Comparison of ENCODE assay signal across 24 cellular contexts in genomic region chr22:49780992-49781782, GRCh38. TPM values are rescaled to one million over a fixed set of nuclear protein-coding genes. Genes with fewer than 3 reads are reported as not detected.
DNase-seq lines count a peak whose midpoint lies in the region; ATAC-seq and TF ChIP-seq lines count a peak whose summit lies in the region.
"Had no signal": no experiment of that assay in that cellular context is flagged by ENCODE, and none has a peak within 500 bp of the region (broad histone marks: within the 10 kb centered on the region; RNA-seq: fewer than 3 reads in every experiment).

No MANE protein-coding gene starts in this region.

- H3K27me3 ChIP-seq in mesenchymal stem cell (ENCODE audit: control insufficient read depth in 1 of 2, insufficient read depth in 1 of 2, low read length in 2 of 2) (no peaks in the 10 kb centered on the region), esophagus muscularis mucosa (no peaks in the 10 kb centered on the region)
- H3K27me3 ChIP-seq: adrenal gland, SJSA1, transverse colon had no signal

- no peak overlapping the region for H3K4me2 ChIP-seq in mesenchymal stem cell (ENCODE audit: low read length, poor library complexity, severe bottlenecking)

- no peak overlapping the region for H4K91ac ChIP-seq in mesenchymal stem cell (ENCODE audit: low read length)

- no peaks in the 10 kb centered on the region for H3K9me3 Mint-ChIP-seq in natural killer cell treated with Interleukin-12 subunit alpha and Interleukin-12 subunit beta and Interleukin-15 and Interleukin-18, amount 100 ng/mL, for 72 hours
- no peaks in the 10 kb centered on the region for H3K9me3 Mint-ChIP-seq in natural killer cell
- no peaks in the 10 kb centered on the region for H3K9me3 Mint-ChIP-seq in activated CD4-positive, alpha-beta memory T cell treated with anti-CD3 and anti-CD28 coated beads for 36 hours
- H3K9me3 Mint-ChIP-seq: activated B cell treated with CpG ODN at 0.5 μM for 24 hours; activated T-helper 2 cell treated with anti-CD3 and anti-CD28 coated beads, Interferon-gamma antibody, Interleukin-2, Interleukin-4, amounts not matched to agents 10 μg/mL and 5 μg/mL and 100 μg/mL, durations not matched to agents 14 hours and 24 hours and 36 hours; nephron; stimulated activated naive CD8-positive, alpha-beta T cell treated with anti-CD3 and anti-CD28 coated beads, Interleukin-15, amount 100 ng/mL, for 72 hours had no signal

- H3K9ac ChIP-seq in mesenchymal stem cell (ENCODE audit: low read length): no peak overlapping the region

- H3K4me3 ChIP-seq in mesenchymal stem cell (ENCODE audit: insufficient read depth in 1 of 2, low read depth in 1 of 2, low read length in 2 of 2): no peak overlapping the region
- H3K4me3 ChIP-seq in esophagus muscularis mucosa: no peak overlapping the region
- H3K4me3 ChIP-seq: adrenal gland, SJSA1, transverse colon had no signal

- no peaks in the 10 kb centered on the region for H3K9me3 ChIP-seq in mesenchymal stem cell (ENCODE audit: control insufficient read depth, low read length)
- no peaks in the 10 kb centered on the region for H3K9me3 ChIP-seq in esophagus muscularis mucosa
- H3K9me3 ChIP-seq: adrenal gland, SJSA1, transverse colon had no signal

- WGBS in mesenchymal stem cell: 98% methylated on average over 29 of the region's 29 CpGs
- 89% methylated on average over 26 of the region's 29 CpGs for WGBS in esophagus muscularis mucosa

- H2BK120ac ChIP-seq in mesenchymal stem cell (ENCODE audit: low read depth, low read length): no peak overlapping the region

- H2AFZ ChIP-seq in mesenchymal stem cell (ENCODE audit: low read depth, low read length): no peak overlapping the region

- DNase-seq in natural killer cell treated with Interleukin-12 subunit alpha and Interleukin-12 subunit beta and Interleukin-15 and Interleukin-18, amount 100 ng/mL, for 72 hours (ENCODE audit: low spot score): peak; percentile 37
- DNase-seq in natural killer cell (no peak), mesenchymal stem cell (no peak), esophagus muscularis mucosa (ENCODE audit: extremely low spot score) (no peak), nucleus accumbens (lab: John Stamatoyannopoulos, UW) (no peak)
- no peak for DNase-seq in activated CD4-positive, alpha-beta memory T cell treated with anti-CD3 and anti-CD28 coated beads for 36 hours
- no peak for DNase-seq in central memory CD4-positive, alpha-beta T cell
- DNase-seq: activated B cell treated with CpG ODN at 0.5 μM for 24 hours; DMS79 treated with DMSO at 0.1 percent for 48 hours; erythroblast; GOT3; KBM-7; kidney glomerular epithelial cell; NCI-H1930; NCI-H226; NCI-H82; OCI-M1; stimulated activated CD4-positive, alpha-beta T cell treated with anti-CD3 and anti-CD28 coated beads, Interleukin-4, amount 100 ng/mL, for 1 hour; stimulated activated naive CD8-positive, alpha-beta T cell treated with anti-CD3 and anti-CD28 coated beads, Interleukin-15, amount 100 ng/mL, for 72 hours; transverse colon had no signal

- peak overlapping the region in 1 of 2 donors; percentile 23 for H3K27ac Mint-ChIP-seq in natural killer cell treated with Interleukin-12 subunit alpha and Interleukin-12 subunit beta and Interleukin-15 and Interleukin-18, amount 100 ng/mL, for 72 hours
- H3K27ac Mint-ChIP-seq in natural killer cell: no peak overlapping the region
- H3K27ac Mint-ChIP-seq in activated CD4-positive, alpha-beta memory T cell treated with anti-CD3 and anti-CD28 coated beads for 36 hours: peak overlapping the region; percentile 45
- H3K27ac Mint-ChIP-seq: activated B cell treated with CpG ODN at 0.5 μM for 24 hours; activated T-helper 2 cell treated with anti-CD3 and anti-CD28 coated beads, Interferon-gamma antibody, Interleukin-2, Interleukin-4, amounts not matched to agents 10 μg/mL and 5 μg/mL and 100 μg/mL, durations not matched to agents 14 hours and 24 hours and 36 hours had no signal

- H3K18ac ChIP-seq in mesenchymal stem cell (ENCODE audit: low read depth in 1 of 2, low read length in 2 of 2): no peak overlapping the region

- H2AK5ac ChIP-seq in mesenchymal stem cell (ENCODE audit: low read length, severe bottlenecking): no peak overlapping the region

- H3K36me3 Mint-ChIP-seq in natural killer cell treated with Interleukin-12 subunit alpha and Interleukin-12 subunit beta and Interleukin-15 and Interleukin-18, amount 100 ng/mL, for 72 hours: peaks cover 5% of the 10 kb centered on the region
- H3K36me3 Mint-ChIP-seq in natural killer cell: no peaks in the 10 kb centered on the region
- peaks cover 7% of the 10 kb centered on the region for H3K36me3 Mint-ChIP-seq in activated CD4-positive, alpha-beta memory T cell treated with anti-CD3 and anti-CD28 coated beads for 36 hours

- no peak for TF ChIP-seq CTCF in natural killer cell (IDR thresholded peaks at IDR 0.05)
- no peak for TF ChIP-seq CTCF in esophagus muscularis mucosa (IDR thresholded peaks at IDR 0.05)

- H3K14ac ChIP-seq in mesenchymal stem cell (ENCODE audit: low read length in 2 of 2): no peak overlapping the region

- no peaks in the 10 kb centered on the region for H3K27me3 Mint-ChIP-seq in natural killer cell treated with Interleukin-12 subunit alpha and Interleukin-12 subunit beta and Interleukin-15 and Interleukin-18, amount 100 ng/mL, for 72 hours
- no peaks in the 10 kb centered on the region for H3K27me3 Mint-ChIP-seq in natural killer cell (ENCODE audit: low read depth in 2 of 2)
- no peaks in the 10 kb centered on the region for H3K27me3 Mint-ChIP-seq in activated CD4-positive, alpha-beta memory T cell treated with anti-CD3 and anti-CD28 coated beads for 36 hours
- H3K27me3 Mint-ChIP-seq: activated B cell treated with CpG ODN at 0.5 μM for 24 hours; stimulated activated naive CD8-positive, alpha-beta T cell treated with anti-CD3 and anti-CD28 coated beads, Interleukin-15, amount 100 ng/mL, for 72 hours had no signal

- H2BK15ac ChIP-seq in mesenchymal stem cell (ENCODE audit: low read depth, poor library complexity, severe bottlenecking): no peak overlapping the region

- H3K23ac ChIP-seq in mesenchymal stem cell (ENCODE audit: low read length in 2 of 2): no peak overlapping the region

- no peak for TF ChIP-seq POLR2A in esophagus muscularis mucosa (IDR thresholded peaks at IDR 0.05; ENCODE audit: low read depth)

- H2BK5ac ChIP-seq in mesenchymal stem cell (ENCODE audit: low read depth, low read length, poor library complexity, severe bottlenecking): no peak overlapping the region

- H3K36me3 ChIP-seq in mesenchymal stem cell (ENCODE audit: control insufficient read depth in 1 of 2, insufficient read depth in 2 of 2, low read depth in 1 of 2, low read length in 2 of 2) (peaks cover 46 to 84% of the 10 kb centered on the region in 2 experiments), esophagus muscularis mucosa (peaks cover 27 to 91% (median 66%) of the 10 kb centered on the region in 4 donors)

- POLR2A ChIA-PET in activated CD4-positive, alpha-beta memory T cell treated with anti-CD3 and anti-CD28 coated beads for 36 hours (lab: Charles Lee): no interaction called here

- CTCF ChIA-PET in activated CD4-positive, alpha-beta memory T cell treated with anti-CD3 and anti-CD28 coated beads for 36 hours (lab: Charles Lee): no interaction called here

- intact Hi-C loops in natural killer cell (cut with micrococcal nuclease) (no loop called here), esophagus muscularis mucosa (cut with DNase I) (no loop called here)
- intact Hi-C loops in activated CD4-positive, alpha-beta memory T cell treated with anti-CD3 and anti-CD28 coated beads for 36 hours (cut with micrococcal nuclease): no loop called here

- peaks cover 6 to 14% of the 10 kb centered on the region in 2 donors for H3K4me1 Mint-ChIP-seq in natural killer cell treated with Interleukin-12 subunit alpha and Interleukin-12 subunit beta and Interleukin-15 and Interleukin-18, amount 100 ng/mL, for 72 hours (ENCODE audit: low read depth in 2 of 2)
- H3K4me1 Mint-ChIP-seq in natural killer cell: peaks cover 5 to 13% of the 10 kb centered on the region in 2 donors
- peaks cover 9% of the 10 kb centered on the region for H3K4me1 Mint-ChIP-seq in activated CD4-positive, alpha-beta memory T cell treated with anti-CD3 and anti-CD28 coated beads for 36 hours (ENCODE audit: low read depth)
- H3K4me1 Mint-ChIP-seq: activated B cell treated with CpG ODN at 0.5 μM for 24 hours had no signal

- TF ChIP-seq EP300 in esophagus muscularis mucosa (IDR thresholded peaks at IDR 0.05): no peak

- H2BK12ac ChIP-seq in mesenchymal stem cell (ENCODE audit: low read length in 2 of 2): no peak overlapping the region

- H3K27ac ChIP-seq in mesenchymal stem cell (ENCODE audit: low read length, poor library complexity, severe bottlenecking) (no peak overlapping the region), esophagus muscularis mucosa (replicated peaks in 1 of 4) (no peak overlapping the region)
- H3K27ac ChIP-seq: SJSA1, transverse colon had no signal

- no peak overlapping the region for H3K4ac ChIP-seq in mesenchymal stem cell (ENCODE audit: low read depth in 1 of 2, low read length in 2 of 2)

- ATAC-seq in natural killer cell treated with Interleukin-12 subunit alpha and Interleukin-12 subunit beta and Interleukin-15 and Interleukin-18, amount 100 ng/mL, for 72 hours: no peak
- no peak for ATAC-seq in natural killer cell
- ATAC-seq: stimulated activated naive CD8-positive, alpha-beta T cell treated with anti-CD3 and anti-CD28 coated beads, Interleukin-15, amount 100 ng/mL, for 72 hours had no signal

- no peak overlapping the region for H3K4me3 Mint-ChIP-seq in natural killer cell treated with Interleukin-12 subunit alpha and Interleukin-12 subunit beta and Interleukin-15 and Interleukin-18, amount 100 ng/mL, for 72 hours
- H3K4me3 Mint-ChIP-seq in natural killer cell: no peak overlapping the region
- H3K4me3 Mint-ChIP-seq in activated CD4-positive, alpha-beta memory T cell treated with anti-CD3 and anti-CD28 coated beads for 36 hours: no peak overlapping the region
- H3K4me3 Mint-ChIP-seq: activated B cell treated with CpG ODN at 0.5 μM for 24 hours; stimulated activated naive CD8-positive, alpha-beta T cell treated with anti-CD3 and anti-CD28 coated beads, Interleukin-15, amount 100 ng/mL, for 72 hours had no signal

- peak overlapping the region; percentile 53 for H4K8ac ChIP-seq in mesenchymal stem cell (ENCODE audit: low read length)

- peaks cover 18% of the 10 kb centered on the region for H3K79me1 ChIP-seq in mesenchymal stem cell (replicated peaks; ENCODE audit: low read length, poor library complexity, severe bottlenecking)

- peaks cover 10% of the 10 kb centered on the region for H3K4me1 ChIP-seq in mesenchymal stem cell (ENCODE audit: control insufficient read depth, insufficient read depth, low read depth, low read length)
- peaks cover 26 to 57% (median 40%) of the 10 kb centered on the region in 4 donors for H3K4me1 ChIP-seq in esophagus muscularis mucosa
- H3K4me1 ChIP-seq: SJSA1 had no signal

RNA-seq across cellular contexts. Expression of gene BRD1, which starts 46.5 kb away (rescaled TPM):
- 10 to 100 TPM; 31.2 to 59.5 TPM for total RNA-seq in natural killer cell treated with Interleukin-12 subunit alpha and Interleukin-12 subunit beta and Interleukin-15 and Interleukin-18, amount 100 ng/mL, for 72 hours
- total RNA-seq in natural killer cell (100 to 1,000 TPM; 126 to 154 (median 132) TPM), esophagus muscularis mucosa (10 to 100 TPM; 36.5 to 54.1 (median 51.4) TPM)
- 10 to 100 TPM; 27.5 to 30.2 TPM for total RNA-seq in activated CD4-positive, alpha-beta memory T cell treated with anti-CD3 and anti-CD28 coated beads for 36 hours
- 10.2 TPM for polyA plus RNA-seq in mesenchymal stem cell (2013, experiment 1 of 2)
- polyA plus RNA-seq in mesenchymal stem cell (2013, experiment 2 of 2): 10.1 TPM
